Comparison of ENCODE assay signal across 19 cellular contexts in genomic region chr6:13147396-13148181, GRCh38.
DNase-seq lines count a peak whose midpoint lies in the region; ATAC-seq and TF ChIP-seq lines count a peak whose summit lies in the region.
"Had no signal": no experiment of that assay in that cellular context is flagged by ENCODE, and none has a peak within 500 bp of the region (broad histone marks: within the 10 kb centered on the region; RNA-seq: fewer than 3 reads in every experiment).

No MANE protein-coding gene starts in this region.

- H3K23ac ChIP-seq in H9 (ENCODE audit: insufficient read length, low read depth, low read length): no peak overlapping the region

- H3K56ac ChIP-seq in H9 (ENCODE audit: insufficient read length, low read depth, low read length): no peak overlapping the region

- no peak overlapping the region for H3K4ac ChIP-seq in H9 (ENCODE audit: low read depth, low read length)

- H3K4me1 Mint-ChIP-seq in H9 (peaks cover 36 to 38% of the 10 kb centered on the region in 2 experiments), neural crest cell (peaks cover 27% of the 10 kb centered on the region)

- DNase-seq in AG10803 (ENCODE audit: low read depth): peak; percentile 6
- no peak for DNase-seq in H9
- no peak for DNase-seq in neural crest cell (ENCODE audit: low read depth, low spot score)
- no peak for DNase-seq in activated CD4-positive, alpha-beta T cell treated with anti-CD3 and anti-CD28 coated beads, Interleukin-2, amount 50 U/mL, for 48 hours
- no peak for DNase-seq in activated naive CD4-positive, alpha-beta T cell treated with anti-CD3 and anti-CD28 coated beads, Interleukin-2, amount 50 U/mL, for 72 hours (ENCODE audit: low spot score in 2 of 2)
- DNase-seq in stimulated activated CD4-positive, alpha-beta T cell treated with anti-CD3 and anti-CD28 coated beads, Interleukin-2, amount 100 ng/mL, for 48 hours: no peak
- DNase-seq: CD8-positive, alpha-beta memory T cell; NCI-H146; NCI-H2029 treated with DMSO at 0.1 percent for 48 hours; NCI-H446 treated with DMSO at 0.1 percent for 48 hours; NCI-H69; NK-92 treated with Interleukin-12 subunit alpha and Interleukin-12 subunit beta, amount 100 ng/mL, for 24 hours; OCI-M1; SHP77 had no signal

- no peaks in the 10 kb centered on the region for H3K23me2 ChIP-seq in H9 (ENCODE audit: insufficient read length, low read depth, low read length, poor library complexity, severe bottlenecking)

- H4K20me1 ChIP-seq in H9 (ENCODE audit: control insufficient read depth, insufficient read depth, insufficient read length): no peaks in the 10 kb centered on the region
- H4K20me1 ChIP-seq: BLaER1 had no signal

- no peak overlapping the region for H3K4me2 ChIP-seq in H9 (ENCODE audit: insufficient read depth, insufficient read length, low read length)
- H3K4me2 ChIP-seq: BLaER1 had no signal

- no peak overlapping the region for H2BK12ac ChIP-seq in H9 (ENCODE audit: insufficient read length, low read depth, low read length)

- TF ChIP-seq CTCF in AG10803 (conservative IDR thresholded peaks at IDR 0.05; ENCODE audit: low read length) (no peak), H9 (conservative IDR thresholded peaks at IDR 0.05) (peak; percentile 39; the same call in 2 of the 3 replicates), neural crest cell (conservative IDR thresholded peaks at IDR 0.05) (peak; percentile 22)

- H3K36me3 Mint-ChIP-seq in H9 (ENCODE audit: insufficient read depth in 1 of 3, low read depth in 3 of 3) (no peaks in the 10 kb centered on the region), neural crest cell (ENCODE audit: low read depth) (no peaks in the 10 kb centered on the region)
- H3K36me3 Mint-ChIP-seq in activated naive CD4-positive, alpha-beta T cell treated with anti-CD3 and anti-CD28 coated beads, Interleukin-2, amount 50 U/mL, for 72 hours: no peaks in the 10 kb centered on the region

- peaks cover 11% of the 10 kb centered on the region; the same call in 1 of the 2 replicates for H3K4me1 ChIP-seq in H9 (ENCODE audit: insufficient read depth, low read length)
- H3K4me1 ChIP-seq in ectodermal cell (ENCODE audit: control insufficient read depth, insufficient read depth, low read length): peaks cover 1% of the 10 kb centered on the region
- H3K4me1 ChIP-seq: BLaER1 had no signal

- no peak overlapping the region for H2BK120ac ChIP-seq in H9 (ENCODE audit: low read depth, low read length, poor library complexity, severe bottlenecking)

- H3K27me3 ChIP-seq in H9 (ENCODE audit: insufficient read depth, low read length) (no peaks in the 10 kb centered on the region), ectodermal cell (ENCODE audit: control insufficient read depth, insufficient read depth, low read length, poor library complexity, severe bottlenecking) (no peaks in the 10 kb centered on the region)
- H3K27me3 ChIP-seq: BLaER1 had no signal

- no peaks in the 10 kb centered on the region for H3K79me1 ChIP-seq in H9 (ENCODE audit: insufficient read depth, low read depth, low read length, poor library complexity, severe bottlenecking)

- H2AK5ac ChIP-seq in H9 (ENCODE audit: insufficient read length, low read length): no peak overlapping the region

- H2BK15ac ChIP-seq in H9 (ENCODE audit: low read depth, low read length): no peak overlapping the region

- H2AFZ ChIP-seq in H9 (ENCODE audit: low read length): no peak overlapping the region

- H3K4me3 Mint-ChIP-seq in H9 (no peak overlapping the region), neural crest cell (no peak overlapping the region)
- H3K4me3 Mint-ChIP-seq: CD8-positive, alpha-beta memory T cell had no signal

- no peak overlapping the region for H3K9ac ChIP-seq in H9 (ENCODE audit: extremely low read depth, insufficient read length, low read length)
- H3K9ac ChIP-seq: BLaER1 had no signal

- H3K18ac ChIP-seq in H9 (ENCODE audit: insufficient read length, low read depth, low read length): no peak overlapping the region

- H3K79me2 ChIP-seq in H9 (ENCODE audit: insufficient read depth, low read length): no peaks in the 10 kb centered on the region

- H3K27ac ChIP-seq in H9 (ENCODE audit: insufficient read length, low read depth, low read length): no peak overlapping the region
- H3K27ac ChIP-seq in ectodermal cell (ENCODE audit: insufficient read depth, low read depth, low read length, poor library complexity, severe bottlenecking): peak overlapping the region; percentile 20
- H3K27ac ChIP-seq: BLaER1, HL-60, SK-N-MC had no signal

- no peak overlapping the region for H2BK5ac ChIP-seq in H9 (ENCODE audit: insufficient read length, low read length)

- no peak overlapping the region for H3K4me3 ChIP-seq in AG10803 (ENCODE audit: low read length)
- H3K4me3 ChIP-seq in ectodermal cell (ENCODE audit: insufficient read depth, low read depth, low read length): no peak overlapping the region
- H3K4me3 ChIP-seq: BLaER1, SK-N-MC had no signal

- 100% methylated on average over 1 of the region's 3 CpGs for WGBS in H9 (ENCODE audit: extremely low coverage, insufficient read length, low lambda C conversion rate)
- 90 to 100% methylated on average over 3 of the region's 3 CpGs for WGBS in ectodermal cell, 2 experiments

- no peaks in the 10 kb centered on the region for H3K36me3 ChIP-seq in ectodermal cell (ENCODE audit: control insufficient read depth, insufficient read depth, low read length)
- H3K36me3 ChIP-seq: BLaER1 had no signal

- H3K27ac Mint-ChIP-seq in H9: no peak overlapping the region
- H3K27ac Mint-ChIP-seq in neural crest cell (ENCODE audit: unreplicated experiment): no peak overlapping the region
- H3K27ac Mint-ChIP-seq in activated naive CD4-positive, alpha-beta T cell treated with anti-CD3 and anti-CD28 coated beads, Interleukin-2, amount 50 U/mL, for 72 hours: no peak overlapping the region
- H3K27ac Mint-ChIP-seq: CD8-positive, alpha-beta memory T cell had no signal

- no peak overlapping the region for H4K5ac ChIP-seq in H9 (ENCODE audit: insufficient read length, low read depth, low read length)

- no peak overlapping the region for H3K14ac ChIP-seq in H9 (ENCODE audit: insufficient read depth, low read length)

- H3T11ph ChIP-seq in H9 (ENCODE audit: low read length): no peak overlapping the region

- H3K9me3 ChIP-seq in H9 (ENCODE audit: control insufficient read depth, low read depth, low read length) (no peaks in the 10 kb centered on the region), ectodermal cell (ENCODE audit: control insufficient read depth, low read length) (no peaks in the 10 kb centered on the region)
- H3K9me3 ChIP-seq: BLaER1 had no signal

- no peak overlapping the region for H2BK20ac ChIP-seq in H9 (ENCODE audit: low read depth, low read length, poor library complexity, severe bottlenecking)

- H4K8ac ChIP-seq in H9 (replicated peaks; ENCODE audit: insufficient read length, low read depth, low read length): no peak overlapping the region

- no peak for ATAC-seq in GM21529 (IDR thresholded peaks at IDR 0.05; ENCODE audit: unreplicated experiment)
- ATAC-seq in activated naive CD4-positive, alpha-beta T cell treated with anti-CD3 and anti-CD28 coated beads, Interleukin-2, amount 50 U/mL, for 72 hours: no peak

- H3K27me3 Mint-ChIP-seq in H9 (ENCODE audit: low read depth) (no peaks in the 10 kb centered on the region), neural crest cell (ENCODE audit: low read depth) (no peaks in the 10 kb centered on the region)

- H3K9me3 Mint-ChIP-seq in H9 (no peaks in the 10 kb centered on the region), neural crest cell (no peaks in the 10 kb centered on the region)
- H3K9me3 Mint-ChIP-seq in activated naive CD4-positive, alpha-beta T cell treated with anti-CD3 and anti-CD28 coated beads, Interleukin-2, amount 50 U/mL, for 72 hours: peaks cover 0 to 4% of the 10 kb centered on the region in 2 donors
- H3K9me3 Mint-ChIP-seq: CD8-positive, alpha-beta memory T cell had no signal

- H4K91ac ChIP-seq in H9 (ENCODE audit: insufficient read length, low read depth, low read length): no peak overlapping the region
